ENCODE assay signal across 24 cellular contexts in genomic region chr4:126737899-126738526, GRCh38.
"Had no signal": no experiment of that assay in that cellular context is flagged by ENCODE, and none has a peak within 500 bp of the region (broad histone marks: within the 10 kb centered on the region; RNA-seq: fewer than 3 reads in every experiment).

No MANE protein-coding gene starts in this region.

- ATAC-seq: gastroesophageal sphincter; heart right ventricle; left cardiac atrium; left lung; left ventricle myocardium superior; lower lobe of right lung; naive thymus-derived CD4-positive, alpha-beta T cell had no signal

- H3K4me3 Mint-ChIP-seq: naive thymus-derived CD4-positive, alpha-beta T cell had no signal

- H3K9me3 ChIP-seq: esophagus muscularis mucosa, gastroesophageal sphincter, left lung, lower lobe of right lung had no signal

- H3K27ac Mint-ChIP-seq: naive thymus-derived CD4-positive, alpha-beta T cell had no signal

- DNase-seq: dermis blood vessel endothelial cell; dorsolateral prefrontal cortex; effector CD4-positive, alpha-beta T cell; effector memory CD4-positive, alpha-beta T cell; foreskin keratinocyte; glutamatergic neuron; head of caudate nucleus; heart right ventricle; hippocampal formation; left cardiac atrium; left lung; left ventricle myocardium superior; lower lobe of right lung; mesenchymal stem cell; midbrain; naive thymus-derived CD4-positive, alpha-beta T cell had no signal

- H3K4me1 ChIP-seq: foreskin keratinocyte, heart right ventricle, left lung, lower lobe of right lung had no signal

- FAIRE-seq: colon, endometrium, frontal cortex, islet of Langerhans, keratinocyte had no signal

- H3K27ac ChIP-seq: coronary artery, dorsolateral prefrontal cortex, esophagus muscularis mucosa, foreskin keratinocyte, gastroesophageal sphincter, heart right ventricle, left lung, lower lobe of right lung had no signal

- H3K4me1 Mint-ChIP-seq: naive thymus-derived CD4-positive, alpha-beta T cell had no signal

- H3K36me3 ChIP-seq: esophagus muscularis mucosa, gastroesophageal sphincter, heart right ventricle, left lung, lower lobe of right lung had no signal

- H3K27me3 ChIP-seq: dorsolateral prefrontal cortex, esophagus muscularis mucosa, foreskin keratinocyte, gastroesophageal sphincter, heart right ventricle, left lung had no signal

- H3K4me3 ChIP-seq: coronary artery, dorsolateral prefrontal cortex, esophagus muscularis mucosa, gastroesophageal sphincter, heart right ventricle, left lung, lower lobe of right lung had no signal

- H3K27me3 Mint-ChIP-seq: naive thymus-derived CD4-positive, alpha-beta T cell had no signal
